ENCODE assay signal across 15 cellular contexts in genomic region chrX:47796433-47796906, GRCh38. TPM values are rescaled to one million over a fixed set of nuclear protein-coding genes. Genes with fewer than 3 reads are reported as not detected.
DNase-seq lines count a peak whose midpoint lies in the region; ATAC-seq and TF ChIP-seq lines count a peak whose summit lies in the region.
"Had no signal": no experiment of that assay in that cellular context is flagged by ENCODE, and none has a peak within 500 bp of the region (broad histone marks: within the 10 kb centered on the region; RNA-seq: fewer than 3 reads in every experiment).

No MANE protein-coding gene starts in this region.

- H3K36me3 ChIP-seq in RWPE2 (ENCODE audit: low read depth) (no peaks in the 10 kb centered on the region), parathyroid adenoma (ENCODE audit: control insufficient read depth, insufficient read depth, low read length) (no peaks in the 10 kb centered on the region)
- H3K36me3 ChIP-seq: spleen, tibial nerve had no signal

- no peaks in the 10 kb centered on the region for H3K79me2 ChIP-seq in parathyroid adenoma

- no peaks in the 10 kb centered on the region for H3K9me3 ChIP-seq in RWPE2 (ENCODE audit: severe bottlenecking)
- no peaks in the 10 kb centered on the region for H3K9me3 ChIP-seq in parathyroid adenoma (ENCODE audit: control insufficient read depth, low read length)
- H3K9me3 ChIP-seq: spleen, tibial nerve had no signal

- intact Hi-C loops in activated CD4-positive, alpha-beta T cell treated with anti-CD3 and anti-CD28 coated beads for 36 hours (cut with DNase I, micrococcal nuclease), result no loop called here

- peaks cover 0 to 7% of the 10 kb centered on the region in 2 donors for H3K27me3 Mint-ChIP-seq in stimulated activated naive B cell treated with anti-CD40 and anti-IgM and Interleukin-4, amounts not matched to agents 10 μg/mL and 1 μg/mL and 100 μg/mL, for 72 hours
- no peaks in the 10 kb centered on the region for H3K27me3 Mint-ChIP-seq in activated CD4-positive, alpha-beta T cell treated with anti-CD3 and anti-CD28 coated beads for 36 hours
- H3K27me3 Mint-ChIP-seq: central memory CD8-positive, alpha-beta T cell had no signal

- H3K9me3 Mint-ChIP-seq in stimulated activated naive B cell treated with anti-CD40 and anti-IgM and Interleukin-4, amounts not matched to agents 10 μg/mL and 1 μg/mL and 100 μg/mL, for 72 hours, result no peaks in the 10 kb centered on the region
- H3K9me3 Mint-ChIP-seq in activated CD4-positive, alpha-beta T cell treated with anti-CD3 and anti-CD28 coated beads for 36 hours (ENCODE audit: low read depth), result no peaks in the 10 kb centered on the region
- H3K9me3 Mint-ChIP-seq: central memory CD8-positive, alpha-beta T cell had no signal

- H3K27me3 ChIP-seq in RWPE2 (ENCODE audit: insufficient read depth, poor library complexity, severe bottlenecking) (no peaks in the 10 kb centered on the region), parathyroid adenoma (ENCODE audit: control insufficient read depth, insufficient read depth, low read length) (no peaks in the 10 kb centered on the region)
- H3K27me3 ChIP-seq: spleen, tibial nerve had no signal

- H3K27ac Mint-ChIP-seq in stimulated activated naive B cell treated with anti-CD40 and anti-IgM and Interleukin-4, amounts not matched to agents 10 μg/mL and 1 μg/mL and 100 μg/mL, for 72 hours, result no peak overlapping the region
- no peak overlapping the region for H3K27ac Mint-ChIP-seq in activated CD4-positive, alpha-beta T cell treated with anti-CD3 and anti-CD28 coated beads for 36 hours

- no peaks in the 10 kb centered on the region for H3K36me3 Mint-ChIP-seq in stimulated activated naive B cell treated with anti-CD40 and anti-IgM and Interleukin-4, amounts not matched to agents 10 μg/mL and 1 μg/mL and 100 μg/mL, for 72 hours
- no peaks in the 10 kb centered on the region for H3K36me3 Mint-ChIP-seq in activated CD4-positive, alpha-beta T cell treated with anti-CD3 and anti-CD28 coated beads for 36 hours (ENCODE audit: low read depth)

- H3K9ac ChIP-seq in parathyroid adenoma, result no peak overlapping the region

- DNase-seq in GM04503 (ENCODE audit: low read depth), result peak; percentile 8
- DNase-seq in RWPE2 (ENCODE audit: low spot score), result no peak
- peak; percentile 65 for DNase-seq in fibroblast of gingiva (ENCODE audit: low read depth)
- DNase-seq in stimulated activated naive B cell treated with anti-CD40 and anti-IgM and Interleukin-4, amounts not matched to agents 10 μg/mL and 1 μg/mL and 100 μg/mL, for 72 hours, result no peak
- no peak for DNase-seq in activated CD4-positive, alpha-beta T cell treated with anti-CD3 and anti-CD28 coated beads for 36 hours
- DNase-seq: activated CD4-positive, alpha-beta T cell treated with anti-CD3 and anti-CD28 coated beads for 4 hours; NCI-H1417 treated with DMSO at 0.1 percent for 48 hours; NCI-H774; spleen had no signal

- no peak overlapping the region for H3K4me3 Mint-ChIP-seq in stimulated activated naive B cell treated with anti-CD40 and anti-IgM and Interleukin-4, amounts not matched to agents 10 μg/mL and 1 μg/mL and 100 μg/mL, for 72 hours
- H3K4me3 Mint-ChIP-seq in activated CD4-positive, alpha-beta T cell treated with anti-CD3 and anti-CD28 coated beads for 36 hours, result no peak overlapping the region
- H3K4me3 Mint-ChIP-seq: central memory CD8-positive, alpha-beta T cell had no signal

- no peak for TF ChIP-seq CTCF in RWPE2 (IDR thresholded peaks at IDR 0.05; ENCODE audit: poor library complexity, severe bottlenecking)
- no peak for TF ChIP-seq CTCF in parathyroid adenoma (IDR thresholded peaks at IDR 0.05)

- H3K4me3 ChIP-seq in RWPE2 (ENCODE audit: severe bottlenecking) (no peak overlapping the region), parathyroid adenoma (ENCODE audit: low read depth, low read length) (no peak overlapping the region)
- H3K4me3 ChIP-seq: spleen, tibial nerve had no signal

- H3K27ac ChIP-seq in RWPE2 (ENCODE audit: poor library complexity, severe bottlenecking) (no peak overlapping the region), parathyroid adenoma (no peak overlapping the region)
- H3K27ac ChIP-seq: spleen, tibial nerve had no signal

- no peak overlapping the region for H3K4me2 ChIP-seq in parathyroid adenoma (ENCODE audit: low read length)

- H2AFZ ChIP-seq in parathyroid adenoma, result peak overlapping the region; percentile 42

- CTCF ChIA-PET in activated CD4-positive, alpha-beta T cell treated with anti-CD3 and anti-CD28 coated beads for 36 hours (lab: Charles Lee), result no interaction called here

- ATAC-seq in RWPE2 (ENCODE audit: low read depth) (peak; percentile 90), HG02588 (IDR thresholded peaks at IDR 0.05; ENCODE audit: unreplicated experiment) (no peak)
- no peak for ATAC-seq in stimulated activated naive B cell treated with anti-CD40 and anti-IgM and Interleukin-4, amounts not matched to agents 10 μg/mL and 1 μg/mL and 100 μg/mL, for 72 hours (replicated peaks)
- ATAC-seq in activated CD4-positive, CD25-positive, alpha-beta regulatory T cell treated with anti-CD3 and anti-CD28 coated beads, Interleukin-2, amount 50 U/mL, for 24 hours, result no peak
- no peak for ATAC-seq in activated CD4-positive, alpha-beta T cell treated with anti-CD3 and anti-CD28 coated beads for 36 hours
- ATAC-seq: esophagus mucosa had no signal

- H3K4me1 Mint-ChIP-seq in stimulated activated naive B cell treated with anti-CD40 and anti-IgM and Interleukin-4, amounts not matched to agents 10 μg/mL and 1 μg/mL and 100 μg/mL, for 72 hours, result no peaks in the 10 kb centered on the region
- no peaks in the 10 kb centered on the region for H3K4me1 Mint-ChIP-seq in activated CD4-positive, alpha-beta T cell treated with anti-CD3 and anti-CD28 coated beads for 36 hours
- H3K4me1 Mint-ChIP-seq: central memory CD8-positive, alpha-beta T cell had no signal

- peaks cover 3% of the 10 kb centered on the region for H3K4me1 ChIP-seq in RWPE2 (ENCODE audit: insufficient read depth, poor library complexity, severe bottlenecking)
- H3K4me1 ChIP-seq in parathyroid adenoma, result no peaks in the 10 kb centered on the region
- H3K4me1 ChIP-seq: spleen, tibial nerve had no signal

- POLR2A ChIA-PET in activated CD4-positive, alpha-beta T cell treated with anti-CD3 and anti-CD28 coated beads for 36 hours (lab: Charles Lee), result no interaction called here

RNA-seq across cellular contexts. Expression of gene ZNF81, which starts 40.2 kb away (rescaled TPM):
- total RNA-seq in activated CD4-positive, alpha-beta T cell treated with anti-CD3 and anti-CD28 coated beads for 36 hours, result 1 to 10 TPM; 5.3 to 6.4 TPM

Comparison
In these comparisons a context has a peak if more than half of its experiments do, and no peak if none do; other contexts are left out.
1. DNase-seq: peak in GM04503 (single experiment) and fibroblast of gingiva (single experiment); none in RWPE2 (single experiment), stimulated activated naive B cell treated with anti-CD40 and anti-IgM and Interleukin-4, amounts not matched to agents 10 μg/mL and 1 μg/mL and 100 μg/mL, for 72 hours (single experiment) and activated CD4-positive, alpha-beta T cell treated with anti-CD3 and anti-CD28 coated beads for 36 hours (single experiment).